Comparison of ENCODE assay signal across 8 cellular contexts in genomic region chrX:70769659-70770232, GRCh38.
A peak's percentile ranks its signal among the peaks of the same experiment; 100 is the strongest.
DNase-seq lines count a peak whose midpoint lies in the region; ATAC-seq and TF ChIP-seq lines count a peak whose summit lies in the region.

No MANE protein-coding gene starts in this region.

- no peak for ATAC-seq in CD4-positive, CD25-positive, alpha-beta regulatory T cell (ENCODE audit: low read depth in 2 of 2)
- ATAC-seq in left lobe of liver (peak; percentile 50), GM21619 (IDR thresholded peaks at IDR 0.05; ENCODE audit: unreplicated experiment) (no peak)

- peaks cover 25% of the 10 kb centered on the region for H3K27me3 Mint-ChIP-seq in CD4-positive, CD25-positive, alpha-beta regulatory T cell

- H3K4me3 Mint-ChIP-seq in CD4-positive, CD25-positive, alpha-beta regulatory T cell, result no peak overlapping the region

- H3K4me1 ChIP-seq in CD4-positive, CD25-positive, alpha-beta regulatory T cell (ENCODE audit: control insufficient read depth, insufficient read depth, low read length, poor library complexity, severe bottlenecking), result no peaks in the 10 kb centered on the region

- TF ChIP-seq CTCF in HFF-Myc (IDR thresholded peaks at IDR 0.05; ENCODE audit: low read depth, low read length, missing control alignments) (peak; percentile 4), VCaP (conservative IDR thresholded peaks at IDR 0.05) (peak; percentile 68)

- no peaks in the 10 kb centered on the region for H3K4me1 Mint-ChIP-seq in CD4-positive, CD25-positive, alpha-beta regulatory T cell

- no peaks in the 10 kb centered on the region for H3K36me3 ChIP-seq in CD4-positive, CD25-positive, alpha-beta regulatory T cell (ENCODE audit: control insufficient read depth, insufficient read depth, low read length)

- no peaks in the 10 kb centered on the region for H3K36me3 Mint-ChIP-seq in CD4-positive, CD25-positive, alpha-beta regulatory T cell

- no peaks in the 10 kb centered on the region for H3K9me3 ChIP-seq in CD4-positive, CD25-positive, alpha-beta regulatory T cell (ENCODE audit: control insufficient read depth in 2 of 2, low read length in 2 of 2)

- no peaks in the 10 kb centered on the region for H3K27me3 ChIP-seq in CD4-positive, CD25-positive, alpha-beta regulatory T cell (ENCODE audit: control insufficient read depth, insufficient read depth, low read length)

- H3K27ac Mint-ChIP-seq in CD4-positive, CD25-positive, alpha-beta regulatory T cell, result no peak overlapping the region

- H3K27ac ChIP-seq in CD4-positive, CD25-positive, alpha-beta regulatory T cell (ENCODE audit: insufficient read depth, low read length, poor library complexity, severe bottlenecking), result no peak overlapping the region
- H3K27ac ChIP-seq in VCaP, result no peak overlapping the region

- peak in 2 of 3 donors; percentile 15 to 22 for DNase-seq in CD4-positive, CD25-positive, alpha-beta regulatory T cell
- DNase-seq in HFF-Myc (ENCODE audit: extremely low read depth, low read depth) (no peak), left lobe of liver (ENCODE audit: low spot score) (no peak), hippocampal formation (lab: John Stamatoyannopoulos, UW) (no peak), NCI-H526 treated with DMSO at 0.1 percent for 48 hours (lab: John Stamatoyannopoulos, UW) (no peak), NCI-H187 treated with DMSO at 0.1 percent for 48 hours (lab: John Stamatoyannopoulos, UW) (no peak)

- peaks cover 0 to 2% (median 0%) of the 10 kb centered on the region in 7 donors for H3K9me3 Mint-ChIP-seq in CD4-positive, CD25-positive, alpha-beta regulatory T cell

- H3K4me3 ChIP-seq in CD4-positive, CD25-positive, alpha-beta regulatory T cell (ENCODE audit: low read depth, low read length), result no peak overlapping the region
- H3K4me3 ChIP-seq in HFF-Myc (replicated peaks; ENCODE audit: low read depth, low read length), result no peak overlapping the region

Comparison
In these comparisons a context has a peak if more than half of its experiments do, and no peak if none do; other contexts are left out.
1. DNase-seq: peak in CD4-positive, CD25-positive, alpha-beta regulatory T cell (2 of 3); none in HFF-Myc (single experiment), left lobe of liver (single experiment), hippocampal formation (0 of 2), NCI-H526 treated with DMSO at 0.1 percent for 48 hours (single experiment) and NCI-H187 treated with DMSO at 0.1 percent for 48 hours (single experiment).